ENCODE assay signal across 19 cellular contexts in genomic region chr7:48250441-48250951, GRCh38.
DNase-seq lines count a peak whose midpoint lies in the region; ATAC-seq and TF ChIP-seq lines count a peak whose summit lies in the region.
"Had no signal": no experiment of that assay in that cellular context is flagged by ENCODE, and none has a peak within 500 bp of the region (broad histone marks: within the 10 kb centered on the region; RNA-seq: fewer than 3 reads in every experiment).

No MANE protein-coding gene starts in this region.

- H3K27ac ChIP-seq in esophagus muscularis mucosa (replicated peaks in 1 of 4): no peak overlapping the region
- no peak overlapping the region for H3K27ac ChIP-seq in upper lobe of left lung
- H3K27ac ChIP-seq: dorsolateral prefrontal cortex, SK-N-MC, thyroid gland had no signal

- H3K9me3 Mint-ChIP-seq in stimulated activated naive B cell treated with anti-CD40 and anti-IgM and Interleukin-4, amounts not matched to agents 10 μg/mL and 1 μg/mL and 100 μg/mL, for 72 hours: no peaks in the 10 kb centered on the region
- H3K9me3 Mint-ChIP-seq: HFFc6 had no signal

- TF ChIP-seq EP300 in esophagus muscularis mucosa (IDR thresholded peaks at IDR 0.05): no peak
- no peak for TF ChIP-seq EP300 in upper lobe of left lung (IDR thresholded peaks at IDR 0.05)

- H3K27ac Mint-ChIP-seq in stimulated activated naive B cell treated with anti-CD40 and anti-IgM and Interleukin-4, amounts not matched to agents 10 μg/mL and 1 μg/mL and 100 μg/mL, for 72 hours: no peak overlapping the region
- H3K27ac Mint-ChIP-seq: B cell, HFFc6, progenitor cell of endocrine pancreas had no signal

- H3K4me1 ChIP-seq in esophagus muscularis mucosa (no peaks in the 10 kb centered on the region), upper lobe of left lung (peaks cover 0 to 9% (median 3%) of the 10 kb centered on the region in 4 donors)

- no peak for TF ChIP-seq POLR2A in esophagus muscularis mucosa (IDR thresholded peaks at IDR 0.05; ENCODE audit: low read depth)
- TF ChIP-seq POLR2A in upper lobe of left lung (IDR thresholded peaks at IDR 0.05): no peak

- H3K9me3 ChIP-seq in esophagus muscularis mucosa (no peaks in the 10 kb centered on the region), upper lobe of left lung (no peaks in the 10 kb centered on the region)
- H3K9me3 ChIP-seq: thyroid gland had no signal

- WGBS in esophagus muscularis mucosa: 33% methylated on average over 2 of the region's 2 CpGs
- 48 to 58% methylated on average over 2 of the region's 2 CpGs for WGBS in upper lobe of left lung, 2 donors

- ATAC-seq in stimulated activated naive B cell treated with anti-CD40 and anti-IgM and Interleukin-4, amounts not matched to agents 10 μg/mL and 1 μg/mL and 100 μg/mL, for 72 hours (replicated peaks): no peak
- no peak for ATAC-seq in HG03521 (IDR thresholded peaks at IDR 0.05; ENCODE audit: unreplicated experiment)
- no peak for ATAC-seq in upper lobe of left lung (ENCODE audit: low FRiP score in 2 of 2)

- TF ChIP-seq CTCF in cardiac fibroblast (IDR thresholded peaks at IDR 0.05; ENCODE audit: low read depth, low read length) (no peak), esophagus muscularis mucosa (IDR thresholded peaks at IDR 0.05) (no peak), upper lobe of left lung (IDR thresholded peaks at IDR 0.05) (no peak)

- peaks cover 0 to 3% of the 10 kb centered on the region in 2 donors for H3K27me3 Mint-ChIP-seq in stimulated activated naive B cell treated with anti-CD40 and anti-IgM and Interleukin-4, amounts not matched to agents 10 μg/mL and 1 μg/mL and 100 μg/mL, for 72 hours
- H3K27me3 Mint-ChIP-seq: progenitor cell of endocrine pancreas had no signal

- peak; percentile 51 for DNase-seq in EL
- DNase-seq in NCI-H226: peak; percentile 98
- peak; percentile 41 to 73 for DNase-seq in cardiac fibroblast (ENCODE audit: low read depth in 2 of 2)
- DNase-seq in left kidney (ENCODE audit: low read depth, low spot score): peak; percentile 35
- DNase-seq in stimulated activated naive B cell treated with anti-CD40 and anti-IgM and Interleukin-4, amounts not matched to agents 10 μg/mL and 1 μg/mL and 100 μg/mL, for 72 hours: no peak
- DNase-seq in esophagus muscularis mucosa (ENCODE audit: extremely low spot score): no peak
- no peak for DNase-seq in upper lobe of left lung
- DNase-seq: activated CD4-positive, alpha-beta T cell treated with anti-CD3 and anti-CD28 coated beads, Interleukin-2, amount 50 U/mL, for 48 hours; amygdala; dorsolateral prefrontal cortex; foreskin melanocyte; HFFc6; NK-92 treated with Interleukin-12 subunit alpha and Interleukin-12 subunit beta, amount 100 ng/mL, for 24 hours; stimulated activated CD4-positive, alpha-beta T cell treated with anti-CD3 and anti-CD28 coated beads, Interleukin-15, amount 100 ng/mL, for 24 hours; thyroid gland had no signal

- no peaks in the 10 kb centered on the region for H3K27me3 ChIP-seq in esophagus muscularis mucosa
- H3K27me3 ChIP-seq in upper lobe of left lung: no peaks in the 10 kb centered on the region
- H3K27me3 ChIP-seq: dorsolateral prefrontal cortex, thyroid gland had no signal

- H3K36me3 ChIP-seq in esophagus muscularis mucosa (no peaks in the 10 kb centered on the region), upper lobe of left lung (no peaks in the 10 kb centered on the region)
- H3K36me3 ChIP-seq: thyroid gland had no signal

- intact Hi-C loops in esophagus muscularis mucosa (cut with DNase I): no loop called here

- no peak overlapping the region for H3K4me3 Mint-ChIP-seq in stimulated activated naive B cell treated with anti-CD40 and anti-IgM and Interleukin-4, amounts not matched to agents 10 μg/mL and 1 μg/mL and 100 μg/mL, for 72 hours
- H3K4me3 Mint-ChIP-seq: B cell, HFFc6 had no signal

- H3K4me1 Mint-ChIP-seq in stimulated activated naive B cell treated with anti-CD40 and anti-IgM and Interleukin-4, amounts not matched to agents 10 μg/mL and 1 μg/mL and 100 μg/mL, for 72 hours: peaks cover 5 to 9% of the 10 kb centered on the region in 2 donors
- H3K4me1 Mint-ChIP-seq: B cell had no signal

- no peaks in the 10 kb centered on the region for H3K36me3 Mint-ChIP-seq in stimulated activated naive B cell treated with anti-CD40 and anti-IgM and Interleukin-4, amounts not matched to agents 10 μg/mL and 1 μg/mL and 100 μg/mL, for 72 hours

- H3K4me3 ChIP-seq in cardiac fibroblast (replicated peaks in 1 of 2; ENCODE audit: low read depth in 2 of 2, low read length in 2 of 2) (no peak overlapping the region), esophagus muscularis mucosa (no peak overlapping the region), upper lobe of left lung (no peak overlapping the region)
- H3K4me3 ChIP-seq: dorsolateral prefrontal cortex, SK-N-MC, thyroid gland had no signal

Comparison
In these comparisons a context has a peak if more than half of its experiments do, and no peak if none do; other contexts are left out.
1. DNase-seq: peak in EL (single experiment), NCI-H226 (single experiment), cardiac fibroblast (2 of 2) and left kidney (single experiment); none in stimulated activated naive B cell treated with anti-CD40 and anti-IgM and Interleukin-4, amounts not matched to agents 10 μg/mL and 1 μg/mL and 100 μg/mL, for 72 hours (single experiment), esophagus muscularis mucosa (single experiment) and upper lobe of left lung (0 of 2).